8 cellular contexts compared by ENCODE assay signal in the genomic region with DNA sequence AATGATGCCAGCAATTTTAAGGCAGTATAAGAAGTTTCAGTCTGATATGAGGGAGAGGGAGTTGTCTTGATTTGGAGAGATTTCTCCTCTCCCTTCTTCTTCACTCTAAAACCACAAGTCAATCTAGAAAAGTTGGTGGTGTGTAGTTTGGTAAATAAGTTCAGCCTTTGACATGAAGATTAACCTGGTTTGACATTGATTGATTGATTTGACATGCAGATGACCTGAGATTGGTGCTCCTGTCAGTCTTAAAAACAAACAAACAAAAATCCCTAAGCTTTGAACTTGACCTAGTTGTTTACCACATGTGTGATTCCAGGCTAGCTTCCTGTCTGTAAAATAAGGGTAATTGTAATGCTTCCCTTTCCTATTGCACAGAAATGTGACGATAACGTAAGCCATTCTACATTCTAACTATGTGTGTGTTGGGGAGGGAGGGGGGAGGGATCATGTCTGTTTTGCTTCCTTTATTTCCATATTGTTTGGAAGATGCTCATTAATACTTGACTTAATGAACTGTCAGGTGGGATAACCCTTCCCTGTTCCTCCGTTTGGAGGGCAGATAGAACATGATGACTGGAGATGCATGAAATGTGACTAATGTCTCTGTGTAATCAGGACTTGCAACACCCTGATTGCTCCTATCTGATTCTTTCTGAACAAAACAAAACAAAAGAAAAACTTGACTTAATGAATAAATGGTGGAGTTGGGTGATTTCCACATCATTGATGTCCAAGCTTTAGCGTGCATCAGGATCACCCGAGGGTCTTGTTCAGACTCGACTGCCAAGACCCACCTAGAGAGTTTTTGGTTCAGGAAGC.
DNase-seq lines count a peak whose midpoint lies in the region; ATAC-seq and TF ChIP-seq lines count a peak whose summit lies in the region.

No MANE protein-coding gene starts in this region.

- H4K20me1 ChIP-seq in neural progenitor cell (ENCODE audit: low read depth), result no peaks in the 10 kb centered on the region

- H3K9me3 Mint-ChIP-seq in neural progenitor cell, result no peaks in the 10 kb centered on the region

- no peak overlapping the region for H3K9ac ChIP-seq in neural progenitor cell

- H3K27me3 Mint-ChIP-seq in neural progenitor cell (ENCODE audit: insufficient read depth, low read depth), result peaks cover 23% of the 10 kb centered on the region

- H3K4me3 Mint-ChIP-seq in neural progenitor cell, result peak overlapping the region; percentile 59

- H3K27me3 ChIP-seq in neural progenitor cell, result peaks cover 47% of the 10 kb centered on the region

- no peak overlapping the region for H3K27ac Mint-ChIP-seq in neural progenitor cell

- DNase-seq in EH (ENCODE audit: low read depth) (peak; percentile 56), NCI-H82 (lab: John Stamatoyannopoulos, UW) (peak; percentile 53), choroid plexus epithelial cell (ENCODE audit: low read depth) (peak; percentile 56), neural progenitor cell (ENCODE audit: low spot score) (no peak), NCI-H146 treated with DMSO at 0.1 percent for 48 hours (lab: John Stamatoyannopoulos, UW; ENCODE audit: unreplicated experiment) (no peak), hepatic stellate cell (ENCODE audit: low spot score) (no peak)
- DNase-seq in activated CD8-positive, alpha-beta memory T cell treated with anti-CD3 and anti-CD28 coated beads, Interleukin-2, amount 50 U/mL, for 4 hours, result no peak

- TF ChIP-seq CTCF in choroid plexus epithelial cell (conservative IDR thresholded peaks at IDR 0.05; ENCODE audit: low read depth, low read length) (no peak), neural progenitor cell (IDR thresholded peaks at IDR 0.05) (no peak)

- H3K9me3 ChIP-seq in neural progenitor cell (ENCODE audit: low read depth), result no peaks in the 10 kb centered on the region

- peaks cover 4% of the 10 kb centered on the region for H3F3A ChIP-seq in neural progenitor cell (ENCODE audit: low read depth)

- H3K79me2 ChIP-seq in neural progenitor cell (ENCODE audit: low read depth), result no peaks in the 10 kb centered on the region

- H3K4me3 ChIP-seq in choroid plexus epithelial cell (ENCODE audit: low read depth, low read length), result peak overlapping the region; percentile 3
- H3K4me3 ChIP-seq in neural progenitor cell, result no peak overlapping the region

- H3K4me1 Mint-ChIP-seq in neural progenitor cell, result peaks cover 41% of the 10 kb centered on the region

- H2AFZ ChIP-seq in neural progenitor cell (replicated peaks), result no peak overlapping the region

- no peaks in the 10 kb centered on the region for H3K36me3 ChIP-seq in neural progenitor cell

- H3K27ac ChIP-seq in neural progenitor cell, result no peak overlapping the region

- H3K4me1 ChIP-seq in neural progenitor cell, result peaks cover 20% of the 10 kb centered on the region

- ATAC-seq in GM19455 (IDR thresholded peaks at IDR 0.05; ENCODE audit: unreplicated experiment), result no peak

- H3K4me2 ChIP-seq in neural progenitor cell, result peak overlapping the region; percentile 82

- no peaks in the 10 kb centered on the region for H3K36me3 Mint-ChIP-seq in neural progenitor cell

Comparison
In these comparisons a context has a peak if more than half of its experiments do, and no peak if none do; other contexts are left out.
1. DNase-seq: peak in EH (single experiment), NCI-H82 (single experiment) and choroid plexus epithelial cell (single experiment); none in neural progenitor cell (single experiment), NCI-H146 treated with DMSO at 0.1 percent for 48 hours (single experiment), hepatic stellate cell (single experiment) and activated CD8-positive, alpha-beta memory T cell treated with anti-CD3 and anti-CD28 coated beads, Interleukin-2, amount 50 U/mL, for 4 hours (single experiment).